8 cellular contexts compared by ENCODE assay signal in genomic region chr3:125120370-125121122, GRCh38.
DNase-seq lines count a peak whose midpoint lies in the region; ATAC-seq and TF ChIP-seq lines count a peak whose summit lies in the region.
"Had no signal": no experiment of that assay in that cellular context is flagged by ENCODE, and none has a peak within 500 bp of the region (broad histone marks: within the 10 kb centered on the region; RNA-seq: fewer than 3 reads in every experiment).

No MANE protein-coding gene starts in this region.

- H3K9me3 ChIP-seq in GM23248 (ENCODE audit: low read depth) (no peaks in the 10 kb centered on the region), iPS-20b (ENCODE audit: insufficient read depth, low read depth, low read length) (no peaks in the 10 kb centered on the region)
- H3K9me3 ChIP-seq: uterus had no signal

- ATAC-seq in activated B cell treated with CpG ODN at 0.5 μM for 24 hours (ENCODE audit: low read depth) (peak; percentile 34), HG03280 (IDR thresholded peaks at IDR 0.05; ENCODE audit: unreplicated experiment) (no peak), GM19452 (IDR thresholded peaks at IDR 0.05; ENCODE audit: unreplicated experiment) (no peak)
- ATAC-seq in stimulated activated naive CD8-positive, alpha-beta T cell treated with anti-CD3 and anti-CD28 coated beads, Interleukin-15, Interleukin-2, amounts not matched to agents 100 U/mL and 50 U/mL, for 24 hours, result peak; percentile 44

- H3K9me3 Mint-ChIP-seq in activated B cell treated with CpG ODN at 0.5 μM for 24 hours, result peaks cover 6% of the 10 kb centered on the region
- H3K9me3 Mint-ChIP-seq in chondrocyte (ENCODE audit: low read depth), result no peaks in the 10 kb centered on the region

- DNase-seq in GM23248, result peak; percentile 36
- no peak for DNase-seq in activated B cell treated with CpG ODN at 0.5 μM for 24 hours
- DNase-seq in stimulated activated naive CD8-positive, alpha-beta T cell treated with anti-CD3 and anti-CD28 coated beads, Interleukin-15, Interleukin-2, amounts not matched to agents 100 U/mL and 50 U/mL, for 24 hours, result no peak
- DNase-seq in chondrocyte (ENCODE audit: low spot score), result no peak
- DNase-seq: uterus had no signal

- H3K36me3 Mint-ChIP-seq in activated B cell treated with CpG ODN at 0.5 μM for 24 hours (ENCODE audit: low read depth), result no peaks in the 10 kb centered on the region
- H3K36me3 Mint-ChIP-seq in chondrocyte (ENCODE audit: low read depth), result no peaks in the 10 kb centered on the region

- H3K27ac ChIP-seq in GM23248 (no peak overlapping the region), iPS-20b (ENCODE audit: low read length) (peak overlapping the region; percentile 26)
- H3K27ac ChIP-seq: uterus had no signal

- H3K27me3 ChIP-seq in GM23248 (replicated peaks; ENCODE audit: insufficient read depth) (no peaks in the 10 kb centered on the region), iPS-20b (ENCODE audit: insufficient read depth, low read length) (no peaks in the 10 kb centered on the region)
- H3K27me3 ChIP-seq: uterus had no signal

- intact Hi-C loops in activated B cell treated with CpG ODN at 0.5 μM for 24 hours (cut with micrococcal nuclease), result loop anchor here (1.0 to 2.0 kb wide), 2 partner anchors 20 to 68 kb away; no protein-coding TSS in a partner anchor

- H3K4me3 ChIP-seq in GM23248 (no peak overlapping the region), iPS-20b (ENCODE audit: low read length) (peak overlapping the region; percentile 70)
- H3K4me3 ChIP-seq: uterus had no signal

- H3K4me3 Mint-ChIP-seq in activated B cell treated with CpG ODN at 0.5 μM for 24 hours (peak overlapping the region; percentile 74), chondrocyte (ENCODE audit: unreplicated experiment) (no peak overlapping the region)

- 39 to 42% methylated on average over 19 to 21 of the region's 21 CpGs for WGBS in GM23248 (ENCODE audit: low coverage in 1 of 2, low lambda C conversion rate in 2 of 2, missing lambda C conversion rate in 2 of 2), 2 experiments

- H3F3A ChIP-seq in GM23248 (ENCODE audit: insufficient read depth), result peaks cover 35% of the 10 kb centered on the region

- H3K9ac ChIP-seq in GM23248 (0 out of 2 replicates have a peak overlapping the region, but pooled peaks have one; percentile 16), iPS-20b (ENCODE audit: low read depth, low read length) (peak overlapping the region; percentile 72; the same call in 1 of the 2 replicates)

- in situ Hi-C loops in GM23248 (cut with MboI), result no loop called here

- CTCF ChIA-PET in activated B cell treated with CpG ODN at 0.5 μM for 24 hours (lab: Charles Lee), result interaction anchor here (1.3 to 2.2 kb wide), 2 partner anchors 43 to 125 kb away, joined by 4 to 8 read pairs; no protein-coding TSS in a partner anchor

- no peak for TF ChIP-seq CTCF in activated B cell treated with CpG ODN at 0.5 μM for 24 hours (IDR thresholded peaks at IDR 0.05)
- no peak for TF ChIP-seq CTCF in chondrocyte (IDR thresholded peaks at IDR 0.05)

- H3K4me2 ChIP-seq in GM23248 (ENCODE audit: unreplicated experiment), result no peak overlapping the region

- POLR2A ChIA-PET in activated B cell treated with CpG ODN at 0.5 μM for 24 hours (lab: Charles Lee), result interaction anchor here (0.5 to 2.0 kb wide), 7 partner anchors 9 to 1942 kb away, joined by 3 to 7 read pairs (median 4); no protein-coding TSS in a partner anchor

- H3K36me3 ChIP-seq in GM23248 (ENCODE audit: low read depth) (no peaks in the 10 kb centered on the region), iPS-20b (ENCODE audit: insufficient read depth, low read depth, low read length) (no peaks in the 10 kb centered on the region)
- H3K36me3 ChIP-seq: uterus had no signal

- H3K79me2 ChIP-seq in GM23248 (ENCODE audit: insufficient read depth), result no peaks in the 10 kb centered on the region

- H3K4me1 Mint-ChIP-seq in activated B cell treated with CpG ODN at 0.5 μM for 24 hours, result peaks cover 32% of the 10 kb centered on the region
- peaks cover 57% of the 10 kb centered on the region for H3K4me1 Mint-ChIP-seq in chondrocyte (ENCODE audit: low read depth)

- no peak overlapping the region for H3K27ac Mint-ChIP-seq in activated B cell treated with CpG ODN at 0.5 μM for 24 hours
- H3K27ac Mint-ChIP-seq in chondrocyte (ENCODE audit: unreplicated experiment), result no peak overlapping the region

- H3K9me2 ChIP-seq in GM23248 (ENCODE audit: insufficient read depth), result no peaks in the 10 kb centered on the region

- H3K27me3 Mint-ChIP-seq in activated B cell treated with CpG ODN at 0.5 μM for 24 hours (no peaks in the 10 kb centered on the region), chondrocyte (ENCODE audit: low read depth) (no peaks in the 10 kb centered on the region)

- H2AFZ ChIP-seq in GM23248, result peak overlapping the region; percentile 41; the same call in 1 of the 2 replicates

- H3K4me1 ChIP-seq in GM23248 (ENCODE audit: insufficient read depth), result peaks cover 43% of the 10 kb centered on the region
- peaks cover 34% of the 10 kb centered on the region for H3K4me1 ChIP-seq in iPS-20b (ENCODE audit: insufficient read depth, low read length)

- H4K20me1 ChIP-seq in GM23248 (ENCODE audit: insufficient read depth), result no peaks in the 10 kb centered on the region

Comparison
In these comparisons a context has a peak if more than half of its experiments do, and no peak if none do; other contexts are left out.
1. ATAC-seq: peak in activated B cell treated with CpG ODN at 0.5 μM for 24 hours (single experiment) and stimulated activated naive CD8-positive, alpha-beta T cell treated with anti-CD3 and anti-CD28 coated beads, Interleukin-15, Interleukin-2, amounts not matched to agents 100 U/mL and 50 U/mL, for 24 hours (single experiment); none in HG03280 (single experiment) and GM19452 (single experiment).